ENCODE assay signal across 8 cellular contexts in genomic region chrX:133414399-133415275, GRCh38. TPM values are rescaled to one million over a fixed set of nuclear protein-coding genes. Genes with fewer than 3 reads are reported as not detected.
DNase-seq lines count a peak whose midpoint lies in the region; ATAC-seq and TF ChIP-seq lines count a peak whose summit lies in the region.

No MANE protein-coding gene starts in this region.

- peak overlapping the region; percentile 63 for H3K4me3 ChIP-seq in kidney epithelial cell (ENCODE audit: low read depth, low read length)
- peak overlapping the region; percentile 55 to 74 (median 63) for H3K4me3 ChIP-seq in subcutaneous abdominal adipose tissue (ENCODE audit: low read depth in 1 of 5, low read length in 5 of 5)

- no peak for TF ChIP-seq CTCF in H9 (conservative IDR thresholded peaks at IDR 0.05)
- no peak for TF ChIP-seq CTCF in kidney epithelial cell (IDR thresholded peaks at IDR 0.05; ENCODE audit: insufficient read depth, low read length, poor library complexity, severe bottlenecking)

- H4K91ac ChIP-seq in H9 (ENCODE audit: insufficient read length, low read depth, low read length): no peak overlapping the region

- H3K56ac ChIP-seq in H9 (ENCODE audit: insufficient read length, low read depth, low read length): no peak overlapping the region

- no peak overlapping the region for H2BK15ac ChIP-seq in H9 (ENCODE audit: low read depth, low read length)

- H3K4me1 Mint-ChIP-seq in H9: peaks cover 62 to 63% of the 10 kb centered on the region in 2 experiments

- H3K9ac ChIP-seq in H9 (ENCODE audit: extremely low read depth, insufficient read length, low read length) (peak overlapping the region; percentile 88), subcutaneous abdominal adipose tissue (ENCODE audit: low read length in 5 of 5) (peak overlapping the region in 1 of 5 donors; percentile 52)

- in situ Hi-C loops in ACHN (cut with HindIII; ENCODE audit: low pct_ligation_motif_present, low pct_unique_long_range_greater_than_20kb, low sequenced_read_pairs): no loop called here

- H2AFZ ChIP-seq in H9 (ENCODE audit: low read length): no peak overlapping the region

- H3K36me3 Mint-ChIP-seq in H9 (ENCODE audit: insufficient read depth in 1 of 3, low read depth in 3 of 3): peaks cover 38 to 45% (median 41%) of the 10 kb centered on the region in 3 experiments

- H3K27me3 ChIP-seq in H9 (ENCODE audit: insufficient read depth, low read length) (no peaks in the 10 kb centered on the region), kidney epithelial cell (ENCODE audit: control insufficient read depth, insufficient read depth, low read length) (no peaks in the 10 kb centered on the region), subcutaneous abdominal adipose tissue (ENCODE audit: control insufficient read depth in 5 of 5, insufficient read depth in 4 of 5, low read length in 5 of 5) (peaks cover 3 to 25% (median 20%) of the 10 kb centered on the region in 5 donors)

- no peak overlapping the region for H2AK5ac ChIP-seq in H9 (ENCODE audit: insufficient read length, low read length)

- no peak overlapping the region for H3K4ac ChIP-seq in H9 (ENCODE audit: low read depth, low read length)

- H3K79me2 ChIP-seq in H9 (ENCODE audit: insufficient read depth, low read length): peaks cover 55% of the 10 kb centered on the region

- no peak for ATAC-seq in HG03159 (IDR thresholded peaks at IDR 0.05; ENCODE audit: unreplicated experiment)

- WGBS in H9 (ENCODE audit: extremely low coverage, insufficient read length, low lambda C conversion rate): no CpG with 5 or more reads among the region's 93 CpGs

- H3K79me1 ChIP-seq in H9 (ENCODE audit: insufficient read depth, low read depth, low read length, poor library complexity, severe bottlenecking): no peaks in the 10 kb centered on the region

- peaks cover 0 to 3% of the 10 kb centered on the region in 2 experiments; a peak in 4 of 5 replicates for H3K9me3 Mint-ChIP-seq in H9

- H4K5ac ChIP-seq in H9 (ENCODE audit: insufficient read length, low read depth, low read length): no peak overlapping the region

- H3K27ac ChIP-seq in H9 (ENCODE audit: insufficient read length, low read depth, low read length) (no peak overlapping the region), subcutaneous abdominal adipose tissue (ENCODE audit: low read depth, low read length) (no peak overlapping the region)

- peaks cover 2% of the 10 kb centered on the region for H3K27me3 Mint-ChIP-seq in H9 (ENCODE audit: low read depth)

- peak overlapping the region; percentile 91 to 98 (median 97) for H3K27ac Mint-ChIP-seq in H9

- H2BK120ac ChIP-seq in H9 (ENCODE audit: low read depth, low read length, poor library complexity, severe bottlenecking): no peak overlapping the region

- H3K23me2 ChIP-seq in H9 (ENCODE audit: insufficient read length, low read depth, low read length, poor library complexity, severe bottlenecking): peaks cover 29% of the 10 kb centered on the region

- H3K4me2 ChIP-seq in H9 (ENCODE audit: insufficient read depth, insufficient read length, low read length): peak overlapping the region; percentile 99

- peak; percentile 0 for DNase-seq in ACHN
- no peak for DNase-seq in H9
- DNase-seq in astrocyte of the hippocampus (ENCODE audit: low read depth, low spot score): peak; percentile 51
- no peak for DNase-seq in kidney epithelial cell (ENCODE audit: low read depth)
- no peak for DNase-seq in OCI-M2 (lab: John Stamatoyannopoulos, UW; ENCODE audit: unreplicated experiment)
- DNase-seq in foreskin melanocyte: no peak

- no peak overlapping the region for H2BK20ac ChIP-seq in H9 (ENCODE audit: low read depth, low read length, poor library complexity, severe bottlenecking)

- H4K20me1 ChIP-seq in H9 (ENCODE audit: control insufficient read depth, insufficient read depth, insufficient read length): peaks cover 2% of the 10 kb centered on the region

- no peak overlapping the region for H2BK12ac ChIP-seq in H9 (ENCODE audit: insufficient read length, low read depth, low read length)

- no peak overlapping the region for H2BK5ac ChIP-seq in H9 (ENCODE audit: insufficient read length, low read length)

- H3K14ac ChIP-seq in H9 (ENCODE audit: insufficient read depth, low read length): peak overlapping the region; percentile 94

- no peak overlapping the region for H4K8ac ChIP-seq in H9 (replicated peaks; ENCODE audit: insufficient read length, low read depth, low read length)

- H3T11ph ChIP-seq in H9 (ENCODE audit: low read length): no peak overlapping the region

- peak overlapping the region; percentile 87 to 98 for H3K4me3 Mint-ChIP-seq in H9

- H3K23ac ChIP-seq in H9 (ENCODE audit: insufficient read length, low read depth, low read length): peak overlapping the region; percentile 28

- H3K36me3 ChIP-seq in kidney epithelial cell (ENCODE audit: control insufficient read depth, insufficient read depth, low read length): no peaks in the 10 kb centered on the region
- no peaks in the 10 kb centered on the region for H3K36me3 ChIP-seq in subcutaneous abdominal adipose tissue (ENCODE audit: control insufficient read depth in 5 of 5, insufficient read depth in 5 of 5, low read length in 5 of 5)

- H3K9me3 ChIP-seq in H9 (ENCODE audit: control insufficient read depth, low read depth, low read length): no peaks in the 10 kb centered on the region
- H3K9me3 ChIP-seq in subcutaneous abdominal adipose tissue (ENCODE audit: control insufficient read depth in 5 of 5, low read length in 5 of 5): no peaks in the 10 kb centered on the region

- H3K18ac ChIP-seq in H9 (ENCODE audit: insufficient read length, low read depth, low read length): peak overlapping the region; percentile 91

- peaks cover 23% of the 10 kb centered on the region; the same call in 1 of the 2 replicates for H3K4me1 ChIP-seq in H9 (ENCODE audit: insufficient read depth, low read length)
- H3K4me1 ChIP-seq in subcutaneous abdominal adipose tissue (ENCODE audit: control insufficient read depth in 5 of 5, insufficient read depth in 5 of 5, low read length in 5 of 5): peaks cover 0 to 21% (median 11%) of the 10 kb centered on the region in 5 donors

RNA-seq across cellular contexts. Expression of gene GPC4, which starts 0.7 kb away (rescaled TPM):
- total RNA-seq in H9 (2021) (416 and 418 TPM in 2 replicates), kidney epithelial cell (33.1 and 34.7 TPM in 2 replicates)

Comparison
In these comparisons a context has a peak if more than half of its experiments do, and no peak if none do; other contexts are left out.
1. DNase-seq: peak in ACHN (single experiment) and astrocyte of the hippocampus (single experiment); none in H9 (single experiment), kidney epithelial cell (single experiment), OCI-M2 (single experiment) and foreskin melanocyte (single experiment).
2. RNA of gene GPC4, which starts 0.7 kb away (total RNA-seq): 416 to 418 TPM in H9; 33.1 to 34.7 TPM in kidney epithelial cell; every median in the first group is over 10 times any median in the second.